ENCODE assay signal across 8 cellular contexts in the genomic region with DNA sequence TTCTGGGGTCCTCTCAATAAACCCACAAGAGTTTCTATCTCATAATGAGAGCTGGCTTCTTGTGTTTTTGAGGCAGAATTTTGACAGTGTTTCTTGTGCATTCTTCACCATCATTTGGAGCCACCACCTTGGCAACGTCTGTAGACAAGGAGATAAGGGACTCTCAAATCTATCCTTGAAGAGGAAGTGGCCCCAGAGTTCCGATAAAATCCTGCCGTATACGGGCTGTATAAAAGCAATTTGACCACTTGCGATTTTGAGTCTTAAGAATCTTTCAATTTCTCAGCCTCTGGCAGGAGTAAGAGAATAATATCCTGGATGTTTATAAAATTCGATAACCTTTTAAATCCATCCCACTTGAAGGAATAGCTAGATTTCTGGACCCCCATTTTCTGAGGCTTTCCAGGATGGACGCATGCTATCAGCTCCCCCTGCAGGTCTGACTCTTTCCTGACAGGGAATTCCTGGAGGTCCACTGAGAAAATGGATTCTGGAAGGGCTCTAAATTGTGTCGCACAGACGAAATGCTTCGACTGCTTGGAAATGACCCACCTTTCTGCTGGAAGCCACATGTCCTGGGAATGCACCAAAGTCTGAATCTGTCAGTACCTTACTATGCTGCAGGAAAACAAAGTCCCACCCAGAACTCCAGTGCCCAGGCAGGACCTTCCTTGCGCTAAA. TPM values are rescaled to one million over a fixed set of nuclear protein-coding genes. Genes with fewer than 3 reads are reported as not detected.
DNase-seq lines count a peak whose midpoint lies in the region; ATAC-seq and TF ChIP-seq lines count a peak whose summit lies in the region.

No MANE protein-coding gene starts in this region.

- H3F3A ChIP-seq in DOHH2 (ENCODE audit: control insufficient read depth, insufficient read depth) = no peaks in the 10 kb centered on the region

- H3K27ac ChIP-seq in DOHH2 (ENCODE audit: low read depth, low read length) (no peak overlapping the region), VCaP (no peak overlapping the region; the same call in 1 of the 2 replicates), right atrium auricular region (no peak overlapping the region), spleen (peak overlapping the region in 1 of 8 donors; percentile 28)

- peaks cover 9% of the 10 kb centered on the region; the same call in 1 of the 2 replicates for H3K4me1 ChIP-seq in DOHH2 (ENCODE audit: control insufficient read depth, low read length)
- H3K4me1 ChIP-seq in right atrium auricular region = peaks cover 0 to 17% of the 10 kb centered on the region in 2 donors
- H3K4me1 ChIP-seq in spleen = peaks cover 0 to 18% (median 8%) of the 10 kb centered on the region in 6 donors

- no peaks in the 10 kb centered on the region for H3K9me2 ChIP-seq in DOHH2 (replicated peaks; ENCODE audit: control insufficient read depth, low read length)

- WGBS in spleen, 5 donors = 28 to 49% (median 32%) methylated on average over 11 of the region's 11 CpGs

- peak; percentile 86 for TF ChIP-seq CTCF in DOHH2 (IDR thresholded peaks at IDR 0.05; ENCODE audit: low read depth, low read length, poor library complexity, severe bottlenecking)
- peak; percentile 66 for TF ChIP-seq CTCF in LNCaP clone FGC (IDR thresholded peaks at IDR 0.05; ENCODE audit: control insufficient read depth, extremely low read depth, insufficient read depth)
- peak; percentile 92 for TF ChIP-seq CTCF in VCaP (conservative IDR thresholded peaks at IDR 0.05)
- peak; percentile 71 to 91 for TF ChIP-seq CTCF in right atrium auricular region (IDR thresholded peaks at IDR 0.05)
- TF ChIP-seq CTCF in spleen (IDR thresholded peaks at IDR 0.05 in 8 of 11, conservative IDR thresholded peaks at IDR 0.05 in 3 of 11) = peak; percentile 38 to 79 (median 68)

- H3K4me3 ChIP-seq in DOHH2 (ENCODE audit: low read length) (peak overlapping the region; percentile 61), LNCaP clone FGC (ENCODE audit: low read depth, low read length) (peak overlapping the region; percentile 39), right atrium auricular region (peak overlapping the region; percentile 15 to 38), spleen (peak overlapping the region in 5 of 8 donors; percentile 8 to 64 (median 27))

- no peaks in the 10 kb centered on the region for H4K20me1 ChIP-seq in DOHH2 (ENCODE audit: control insufficient read depth, insufficient read depth, low read depth, low read length)

- DNase-seq in LNCaP clone FGC (ENCODE audit: low read depth) = no peak
- no peak for DNase-seq in right atrium auricular region (ENCODE audit: low spot score)
- DNase-seq in spleen = no peak

- no peak for TF ChIP-seq POLR2A in spleen (IDR thresholded peaks at IDR 0.05)

- intact Hi-C loops in spleen (cut with DNase I; ENCODE audit: low total_unique reads) = loop anchor here (10.0 kb wide), 1 partner anchor 177 kb away; no protein-coding TSS in a partner anchor

- peaks cover 2% of the 10 kb centered on the region; the same call in 1 of the 2 replicates for H3K9me3 ChIP-seq in DOHH2 (ENCODE audit: control insufficient read depth, insufficient read depth, low read length)
- H3K9me3 ChIP-seq in right atrium auricular region = no peaks in the 10 kb centered on the region
- H3K9me3 ChIP-seq in spleen = no peaks in the 10 kb centered on the region

- no peaks in the 10 kb centered on the region for H3K36me3 ChIP-seq in DOHH2 (ENCODE audit: control insufficient read depth, low read length)
- no peaks in the 10 kb centered on the region for H3K36me3 ChIP-seq in right atrium auricular region
- no peaks in the 10 kb centered on the region for H3K36me3 ChIP-seq in spleen

- H3K79me2 ChIP-seq in DOHH2 (ENCODE audit: control insufficient read depth, low read length) = no peaks in the 10 kb centered on the region

- H3K4me2 ChIP-seq in DOHH2 (ENCODE audit: low read length) = peak overlapping the region; percentile 47

- H3K27me3 ChIP-seq in DOHH2 (ENCODE audit: control insufficient read depth, low read length) (no peaks in the 10 kb centered on the region), right atrium auricular region (no peaks in the 10 kb centered on the region), spleen (replicated peaks in 1 of 7) (peaks cover 0 to 12% (median 0%) of the 10 kb centered on the region in 7 donors)

- no peak for ATAC-seq in GM18868 (IDR thresholded peaks at IDR 0.05; ENCODE audit: unreplicated experiment)
- no peak for ATAC-seq in HG02642 (IDR thresholded peaks at IDR 0.05; ENCODE audit: poor library complexity, unreplicated experiment)
- no peak for ATAC-seq in GM21360 (IDR thresholded peaks at IDR 0.05; ENCODE audit: unreplicated experiment)

RNA-seq across cellular contexts. Expression of a gene that starts 54.1 kb away (rescaled TPM):
- total RNA-seq in right atrium auricular region (10 to 100 TPM; 19.1 to 20.2 TPM), spleen (10 to 100 TPM in 2 of 7 donors, 1 to 10 TPM in 5; 7.3 to 13.6 (median 8.7) TPM)
- polyA plus RNA-seq in spleen = 1 to 10 TPM; 4.7 to 7.7 (median 4.7) TPM
